ENCODE assay signal across 24 cellular contexts in the genomic region with DNA sequence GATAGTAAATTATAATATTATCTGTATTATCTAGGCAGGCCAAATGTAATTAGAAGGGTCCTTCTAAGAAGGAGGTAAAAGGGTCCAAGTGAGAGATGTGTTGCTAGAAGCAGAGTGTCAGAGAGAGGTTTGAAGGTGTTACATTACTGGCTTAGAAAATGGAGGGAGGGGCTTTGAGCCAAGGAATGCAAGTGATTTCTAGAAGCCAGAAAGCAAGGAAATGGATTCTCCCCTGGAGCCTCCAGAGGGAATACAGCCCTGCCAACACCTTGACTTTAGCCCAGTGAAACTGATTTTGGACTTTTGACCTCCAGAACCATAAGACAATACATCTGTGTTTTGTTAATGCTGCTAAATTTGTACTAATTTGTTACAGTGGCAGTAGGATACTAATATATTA.
"Had no signal": no experiment of that assay in that cellular context is flagged by ENCODE, and none has a peak within 500 bp of the region (broad histone marks: within the 10 kb centered on the region; RNA-seq: fewer than 3 reads in every experiment).

No MANE protein-coding gene starts in this region.

- H3K4me3 ChIP-seq: esophagus muscularis mucosa, gastroesophageal sphincter, left ventricle myocardium inferior, lung, psoas muscle, right lobe of liver, tibial artery, upper lobe of left lung, uterus had no signal

- H3K4me1 Mint-ChIP-seq: immature natural killer cell had no signal

- H3K27me3 Mint-ChIP-seq: stimulated activated memory B cell treated with anti-CD40 and anti-IgM and Interleukin-4, amounts not matched to agents 10 μg/mL and 1 μg/mL and 100 μg/mL, for 72 hours had no signal

- H3K36me3 ChIP-seq: esophagus muscularis mucosa, gastroesophageal sphincter, left ventricle myocardium inferior, right lobe of liver, tibial artery, upper lobe of left lung, uterus had no signal

- H3K9me3 ChIP-seq: esophagus muscularis mucosa, gastroesophageal sphincter, left ventricle myocardium inferior, psoas muscle, right lobe of liver, tibial artery, upper lobe of left lung, uterus had no signal

- H3K36me3 Mint-ChIP-seq: immature natural killer cell; naive thymus-derived CD4-positive, alpha-beta T cell had no signal

- H3K27me3 ChIP-seq: esophagus muscularis mucosa, gastroesophageal sphincter, right lobe of liver, tibial artery, upper lobe of left lung, uterus had no signal

- H3K79me2 ChIP-seq: parathyroid adenoma had no signal

- H3K4me1 ChIP-seq: parathyroid adenoma, psoas muscle, right lobe of liver, uterus had no signal

- H3K9me3 Mint-ChIP-seq: immature natural killer cell; naive thymus-derived CD4-positive, alpha-beta T cell; stimulated activated memory B cell treated with anti-CD40 and anti-IgM and Interleukin-4, amounts not matched to agents 10 μg/mL and 1 μg/mL and 100 μg/mL, for 72 hours; stimulated activated naive CD8-positive, alpha-beta T cell treated with anti-CD3 and anti-CD28 coated beads, Interleukin-15, Interleukin-2, amounts not matched to agents 100 ng/mL and 50 ng/mL, for 24 hours had no signal

- H2AFZ ChIP-seq: parathyroid adenoma had no signal

- ATAC-seq: gastroesophageal sphincter; naive thymus-derived CD4-positive, alpha-beta T cell; psoas muscle; right lobe of liver; stimulated activated memory B cell treated with anti-CD40 and anti-IgM and Interleukin-4, amounts not matched to agents 10 μg/mL and 1 μg/mL and 100 μg/mL, for 72 hours had no signal

- H3K9ac ChIP-seq: parathyroid adenoma had no signal

- H3K27ac ChIP-seq: epithelial cell of prostate, esophagus muscularis mucosa, gastroesophageal sphincter, left ventricle myocardium inferior, parathyroid adenoma, psoas muscle, right lobe of liver, tibial artery, upper lobe of left lung, uterus had no signal

- H3K27ac Mint-ChIP-seq: immature natural killer cell; naive thymus-derived CD4-positive, alpha-beta T cell; stimulated activated memory B cell treated with anti-CD40 and anti-IgM and Interleukin-4, amounts not matched to agents 10 μg/mL and 1 μg/mL and 100 μg/mL, for 72 hours; stimulated activated naive CD8-positive, alpha-beta T cell treated with anti-CD3 and anti-CD28 coated beads, Interleukin-15, Interleukin-2, amounts not matched to agents 100 ng/mL and 50 ng/mL, for 24 hours had no signal

- DNase-seq: effector memory CD4-positive, alpha-beta T cell; foreskin fibroblast; glutamatergic neuron; immature natural killer cell; left ventricle myocardium inferior; mesenchymal stem cell; naive thymus-derived CD4-positive, alpha-beta T cell; nucleus accumbens; psoas muscle; retina; right lobe of liver; stimulated activated CD4-positive, alpha-beta T cell treated with anti-CD3 and anti-CD28 coated beads, Interleukin-15, amount 100 ng/mL, for 24 hours; stimulated activated CD4-positive, alpha-beta T cell treated with anti-CD3 and anti-CD28 coated beads, Interleukin-1b, Interleukin-23, amount 100 ng/mL, for 48 hours; stimulated activated CD4-positive, alpha-beta T cell treated with anti-CD3 and anti-CD28 coated beads, Interleukin-4, amount 100 ng/mL, for 24 hours; tibial artery; upper lobe of left lung; uterus had no signal

- H3K4me3 Mint-ChIP-seq: immature natural killer cell; naive thymus-derived CD4-positive, alpha-beta T cell; stimulated activated memory B cell treated with anti-CD40 and anti-IgM and Interleukin-4, amounts not matched to agents 10 μg/mL and 1 μg/mL and 100 μg/mL, for 72 hours; stimulated activated naive CD8-positive, alpha-beta T cell treated with anti-CD3 and anti-CD28 coated beads, Interleukin-15, Interleukin-2, amounts not matched to agents 100 ng/mL and 50 ng/mL, for 24 hours had no signal
